Comparison of ENCODE assay signal across 8 cellular contexts in genomic region chr1:64743954-64744491, GRCh38. TPM values are rescaled to one million over a fixed set of nuclear protein-coding genes. Genes with fewer than 3 reads are reported as not detected.
A peak's percentile ranks its signal among the peaks of the same experiment; 100 is the strongest.
DNase-seq lines count a peak whose midpoint lies in the region; ATAC-seq and TF ChIP-seq lines count a peak whose summit lies in the region.

No MANE protein-coding gene starts in this region.

- DNase-seq in cardiac muscle cell (ENCODE audit: low read depth in 1 of 2, low spot score in 1 of 2): no peak
- no peak for DNase-seq in left ventricle myocardium superior
- DNase-seq in ascending aorta (ENCODE audit: low spot score in 2 of 2): no peak
- DNase-seq in left lung: no peak
- DNase-seq in upper lobe of left lung: no peak
- no peak for DNase-seq in AG08396 (ENCODE audit: low spot score)
- DNase-seq in NCI-H226: no peak
- DNase-seq in HT-29 (ENCODE audit: low spot score): no peak

- H3K4me3 ChIP-seq in cardiac muscle cell (peak overlapping the region; percentile 98), ascending aorta (peak overlapping the region; percentile 84 to 87), left lung (peak overlapping the region; percentile 68 to 71), upper lobe of left lung (peak overlapping the region in 3 of 4 donors; percentile 74 to 86 (median 80))

- no peak for TF ChIP-seq EP300 in upper lobe of left lung (IDR thresholded peaks at IDR 0.05)

- peaks cover 9% of the 10 kb centered on the region for H3K4me1 ChIP-seq in cardiac muscle cell (ENCODE audit: low read depth)
- peaks cover 0 to 20% of the 10 kb centered on the region in 2 donors for H3K4me1 ChIP-seq in ascending aorta
- peaks cover 0 to 17% of the 10 kb centered on the region in 2 donors for H3K4me1 ChIP-seq in left lung
- H3K4me1 ChIP-seq in upper lobe of left lung: peaks cover 14 to 27% (median 18%) of the 10 kb centered on the region in 4 donors

- WGBS in upper lobe of left lung, 2 donors: 8 to 16% methylated on average over 4 of the region's 4 CpGs

- H3K27ac ChIP-seq in cardiac muscle cell: no peak overlapping the region
- H3K27ac ChIP-seq in ascending aorta: peak overlapping the region; percentile 86 to 90
- H3K27ac ChIP-seq in left lung: no peak overlapping the region
- peak overlapping the region in 3 of 4 donors; percentile 74 to 89 (median 84) for H3K27ac ChIP-seq in upper lobe of left lung

- H3K27me3 ChIP-seq in cardiac muscle cell (no peaks in the 10 kb centered on the region), ascending aorta (no peaks in the 10 kb centered on the region), left lung (no peaks in the 10 kb centered on the region), upper lobe of left lung (no peaks in the 10 kb centered on the region)

- no peaks in the 10 kb centered on the region for H3K36me3 ChIP-seq in cardiac muscle cell
- no peaks in the 10 kb centered on the region for H3K36me3 ChIP-seq in ascending aorta
- no peaks in the 10 kb centered on the region for H3K36me3 ChIP-seq in left lung
- no peaks in the 10 kb centered on the region for H3K36me3 ChIP-seq in upper lobe of left lung

- no peak for ATAC-seq in left ventricle myocardium superior
- ATAC-seq in left lung: no peak
- no peak for ATAC-seq in upper lobe of left lung (ENCODE audit: low FRiP score in 2 of 2)

- intact Hi-C loops in left ventricle myocardium superior (cut with micrococcal nuclease): no loop called here
- intact Hi-C loops in ascending aorta (cut with DNase I): loop anchor here (2.0 to 10.0 kb wide), 3 partner anchors 57 to 321 kb away; no protein-coding TSS in a partner anchor
- intact Hi-C loops in left lung (cut with DNase I): no loop called here

- no peak for TF ChIP-seq CTCF in cardiac muscle cell (IDR thresholded peaks at IDR 0.05; ENCODE audit: low read depth, low read length)
- no peak for TF ChIP-seq CTCF in ascending aorta (IDR thresholded peaks at IDR 0.05)
- TF ChIP-seq CTCF in left lung (IDR thresholded peaks at IDR 0.05): no peak
- no peak for TF ChIP-seq CTCF in upper lobe of left lung (IDR thresholded peaks at IDR 0.05)

- H3K9me3 ChIP-seq in cardiac muscle cell (ENCODE audit: low read depth) (no peaks in the 10 kb centered on the region), ascending aorta (no peaks in the 10 kb centered on the region), left lung (no peaks in the 10 kb centered on the region), upper lobe of left lung (no peaks in the 10 kb centered on the region)

- TF ChIP-seq POLR2A in upper lobe of left lung (IDR thresholded peaks at IDR 0.05): no peak

RNA-seq across cellular contexts. Expression of gene RAVER2, which starts 0.9 kb away (rescaled TPM):
- total RNA-seq in cardiac muscle cell: 19.2 and 24.0 TPM in 2 replicates
- 10.8 and 17.8 TPM in 2 replicates for polyA plus RNA-seq in cardiac muscle cell
- 32.6 TPM for total RNA-seq in left ventricle myocardium superior
- 17.7 TPM for total RNA-seq in ascending aorta
- total RNA-seq in left lung: 10 to 100 TPM; 13.3 to 13.7 TPM
- total RNA-seq in upper lobe of left lung: 10 to 100 TPM in 2 of 6 donors, 1 to 10 TPM in 4; 7.3 to 15.0 (median 9.1) TPM
- 12.3 and 12.7 TPM in 2 replicates for total RNA-seq in HT-29 (2014; rRNA removed; shearing (Covaris generic))

Comparison
In these comparisons a context has a peak if more than half of its experiments do, and no peak if none do; other contexts are left out.
1. H3K27ac ChIP-seq: peak in ascending aorta (2 of 2) and upper lobe of left lung (3 of 4); none in cardiac muscle cell (single experiment) and left lung (0 of 2).
2. Peak in every context shown above with its lines, with median percentiles within 50 percentile points of each other: H3K4me3 ChIP-seq.